In genomic region chr11:94171693-94172440, GRCh38 we compare ENCODE assay signal across 9 cellular contexts. TPM values are rescaled to one million over a fixed set of nuclear protein-coding genes. Genes with fewer than 3 reads are reported as not detected.
DNase-seq lines count a peak whose midpoint lies in the region; ATAC-seq and TF ChIP-seq lines count a peak whose summit lies in the region.
"Had no signal": no experiment of that assay in that cellular context is flagged by ENCODE, and none has a peak within 500 bp of the region (broad histone marks: within the 10 kb centered on the region; RNA-seq: fewer than 3 reads in every experiment).

No MANE protein-coding gene starts in this region.

- intact Hi-C loops in CD8-positive, alpha-beta T cell (cut with DNase I, micrococcal nuclease), result loop anchor here in 1 of 2 experiments (2.0 kb wide), 1 partner anchor 333 kb away; no protein-coding TSS in a partner anchor
- intact Hi-C loops in sciatic nerve (cut with DNase I), result no loop called here

- no peaks in the 10 kb centered on the region for H3K79me2 ChIP-seq in Karpas-422 (ENCODE audit: low read length)

- CTCF ChIA-PET in CD8-positive, alpha-beta T cell (lab: Charles Lee), result interaction anchor here (0.9 to 1.9 kb wide), 2 partner anchors 12 to 336 kb away, joined by 3 to 6 read pairs; no protein-coding TSS in a partner anchor

- no peak overlapping the region for H3K9ac ChIP-seq in Karpas-422 (ENCODE audit: low read length)

- H3K27me3 ChIP-seq in CD8-positive, alpha-beta T cell (ENCODE audit: insufficient read depth, low read length), result no peaks in the 10 kb centered on the region
- H3K27me3 ChIP-seq in Karpas-422 (ENCODE audit: low read length), result no peaks in the 10 kb centered on the region

- TF ChIP-seq CTCF in CD8-positive, alpha-beta T cell (IDR thresholded peaks at IDR 0.05), result peak; percentile 13

- no peak overlapping the region for H3K4me3 Mint-ChIP-seq in CD8-positive, alpha-beta T cell

- no peak overlapping the region for H3K4me2 ChIP-seq in Karpas-422 (ENCODE audit: low read depth, low read length, poor library complexity, severe bottlenecking)

- no peaks in the 10 kb centered on the region for H3K9me2 ChIP-seq in Karpas-422 (replicated peaks; ENCODE audit: insufficient read depth, low read length)

- peaks cover 36% of the 10 kb centered on the region for H3K36me3 Mint-ChIP-seq in CD8-positive, alpha-beta T cell

- H3K9me3 Mint-ChIP-seq in CD8-positive, alpha-beta T cell, result no peaks in the 10 kb centered on the region

- H2AFZ ChIP-seq in Karpas-422 (ENCODE audit: low read length), result no peak overlapping the region

- H3K4me1 ChIP-seq in CD8-positive, alpha-beta T cell (ENCODE audit: insufficient read depth, low read length), result no peaks in the 10 kb centered on the region
- peaks cover 10% of the 10 kb centered on the region for H3K4me1 ChIP-seq in Karpas-422 (ENCODE audit: low read length)

- peaks cover 34% of the 10 kb centered on the region for H3K4me1 Mint-ChIP-seq in CD8-positive, alpha-beta T cell (ENCODE audit: low read depth)

- H4K20me1 ChIP-seq in Karpas-422 (ENCODE audit: insufficient read depth, low read depth, low read length), result peaks cover 68% of the 10 kb centered on the region

- no peaks in the 10 kb centered on the region for H3K9me3 ChIP-seq in CD8-positive, alpha-beta T cell (ENCODE audit: low read length)
- H3K9me3 ChIP-seq in Karpas-422 (ENCODE audit: low read length), result no peaks in the 10 kb centered on the region

- no peaks in the 10 kb centered on the region for H3K36me3 ChIP-seq in CD8-positive, alpha-beta T cell (ENCODE audit: insufficient read depth, low read length)
- no peaks in the 10 kb centered on the region for H3K36me3 ChIP-seq in Karpas-422 (ENCODE audit: insufficient read depth, low read length)

- no peak overlapping the region for H3K4me3 ChIP-seq in CD8-positive, alpha-beta T cell (ENCODE audit: low read depth, low read length)
- H3K4me3 ChIP-seq in Karpas-422 (ENCODE audit: low read length), result no peak overlapping the region
- H3K4me3 ChIP-seq: SK-N-MC had no signal

- peak in 4 of 7 experiments; percentile 23 to 42 (median 24) for DNase-seq in CD8-positive, alpha-beta T cell
- DNase-seq in Karpas-422, result peak; percentile 93
- peak; percentile 59 for DNase-seq in activated CD4-positive, alpha-beta T cell treated with anti-CD3 and anti-CD28 coated beads for 48 hours
- peak; percentile 69 for DNase-seq in fibroblast of peridontal ligament (ENCODE audit: extremely low read depth)
- peak; percentile 73 for DNase-seq in sciatic nerve (ENCODE audit: low spot score)

- POLR2A ChIA-PET in CD8-positive, alpha-beta T cell (lab: Charles Lee), result no interaction called here

- H3K27ac ChIP-seq in CD8-positive, alpha-beta T cell (ENCODE audit: low read depth, low read length), result no peak overlapping the region
- no peak overlapping the region for H3K27ac ChIP-seq in Karpas-422 (ENCODE audit: low read length)
- H3K27ac ChIP-seq: SK-N-MC had no signal

- no peaks in the 10 kb centered on the region for H3K27me3 Mint-ChIP-seq in CD8-positive, alpha-beta T cell (ENCODE audit: low read depth)

- no peak overlapping the region for H3K27ac Mint-ChIP-seq in CD8-positive, alpha-beta T cell

- ATAC-seq in CD8-positive, alpha-beta T cell, result no peak
- ATAC-seq in GM18909 (IDR thresholded peaks at IDR 0.05; ENCODE audit: poor library complexity, unreplicated experiment), result peak; percentile 63
- peak; percentile 61 for ATAC-seq in sciatic nerve
- ATAC-seq in HG03565 (IDR thresholded peaks at IDR 0.05; ENCODE audit: unreplicated experiment), result no peak
- ATAC-seq in HG02970 (IDR thresholded peaks at IDR 0.05; ENCODE audit: low FRiP score, unreplicated experiment), result no peak

RNA-seq across cellular contexts. Expression of gene PANX1, which starts 43.2 kb away (rescaled TPM):
- 1 to 10 TPM; 8.3 to 9.3 TPM for total RNA-seq in CD8-positive, alpha-beta T cell
- total RNA-seq in Karpas-422 (2014; rRNA removed; shearing (Covaris generic); ENCODE audit: low replicate concordance), result 15.4 and 17.0 TPM in 2 replicates
- total RNA-seq in sciatic nerve, result 18.3 TPM

Comparison
In these comparisons a context has a peak if more than half of its experiments do, and no peak if none do; other contexts are left out.
1. ATAC-seq: peak in GM18909 (single experiment) and sciatic nerve (single experiment); none in CD8-positive, alpha-beta T cell (single experiment), HG03565 (single experiment) and HG02970 (single experiment).
2. DNase-seq: peak in every context shown above with its lines; median percentile 93 in Karpas-422; 73 in sciatic nerve; 69 in fibroblast of peridontal ligament; 59 in activated CD4-positive, alpha-beta T cell treated with anti-CD3 and anti-CD28 coated beads for 48 hours; 24 in CD8-positive, alpha-beta T cell.